20 cellular contexts compared by ENCODE assay signal in the genomic region with DNA sequence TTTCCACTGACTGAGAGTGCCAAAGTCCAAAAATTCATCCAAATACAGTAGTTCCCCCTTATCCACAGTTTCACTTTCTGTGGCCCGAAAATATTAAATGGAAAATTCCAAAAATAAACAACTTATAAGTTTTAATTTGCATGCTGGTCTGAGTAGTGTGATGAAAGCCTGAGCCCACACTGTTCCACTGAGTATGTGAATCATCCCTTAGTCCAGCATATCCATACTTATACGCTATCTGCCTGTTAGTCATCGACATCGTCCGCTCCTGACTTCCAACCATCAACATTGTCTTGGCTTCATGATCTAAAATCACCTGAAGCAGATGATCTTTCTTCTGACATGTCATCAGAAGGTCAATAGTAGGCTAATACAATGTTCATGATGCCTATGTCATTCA.
DNase-seq lines count a peak whose midpoint lies in the region; ATAC-seq, FAIRE-seq and TF ChIP-seq lines count a peak whose summit lies in the region.
"Had no signal": no experiment of that assay in that cellular context is flagged by ENCODE, and none has a peak within 500 bp of the region (broad histone marks: within the 10 kb centered on the region; RNA-seq: fewer than 3 reads in every experiment).

No MANE protein-coding gene starts in this region.

- H3K4me1 ChIP-seq in astrocyte (ENCODE audit: insufficient read depth, low read length) (peaks cover 4% of the 10 kb centered on the region), foreskin keratinocyte (no peaks in the 10 kb centered on the region), tibial artery (peaks cover 0 to 60% (median 9%) of the 10 kb centered on the region in 4 donors)
- H3K4me1 ChIP-seq: Peyer's patch, psoas muscle, uterus had no signal

- in situ Hi-C loops in KBM-7 (cut with MboI; ENCODE audit: low pct_unique_long_range_greater_than_20kb, low sequenced_read_pairs), result no loop called here

- H3K4me3 ChIP-seq in astrocyte (ENCODE audit: insufficient read depth, low read depth, low read length) (peak overlapping the region; percentile 5), tibial artery (peak overlapping the region; percentile 13 to 24)
- H3K4me3 ChIP-seq: psoas muscle, uterus had no signal

- no peaks in the 10 kb centered on the region for H4K20me1 ChIP-seq in astrocyte (ENCODE audit: insufficient read depth, low read length)

- peak overlapping the region; percentile 50 for H3K27ac Mint-ChIP-seq in astrocyte (ENCODE audit: unreplicated experiment)
- H3K27ac Mint-ChIP-seq: activated naive CD8-positive, alpha-beta T cell treated with anti-CD3 and anti-CD28 coated beads, Interleukin-2, amount 50 U/mL, for 24 hours; T-helper 2 cell treated with Interferon-gamma antibody and Interleukin-4, amounts not matched to agents 5 μg/mL and 100 μg/mL, for 36 hours had no signal

- no peak overlapping the region for H3K4me3 Mint-ChIP-seq in astrocyte (ENCODE audit: unreplicated experiment)
- H3K4me3 Mint-ChIP-seq: activated naive CD8-positive, alpha-beta T cell treated with anti-CD3 and anti-CD28 coated beads, Interleukin-2, amount 50 U/mL, for 24 hours; T-helper 2 cell treated with Interferon-gamma antibody and Interleukin-4, amounts not matched to agents 5 μg/mL and 100 μg/mL, for 36 hours had no signal

- H3K9me3 ChIP-seq in astrocyte (ENCODE audit: insufficient read depth, low read depth, low read length) (no peaks in the 10 kb centered on the region), tibial artery (no peaks in the 10 kb centered on the region)
- H3K9me3 ChIP-seq: Peyer's patch, psoas muscle, uterus had no signal

- peak overlapping the region; percentile 62 for H3K4me2 ChIP-seq in astrocyte (ENCODE audit: low read length)

- ATAC-seq in foreskin keratinocyte, result peak; percentile 43
- ATAC-seq: activated naive CD8-positive, alpha-beta T cell treated with anti-CD3 and anti-CD28 coated beads, Interleukin-2, amount 50 U/mL, for 24 hours had no signal

- H3K4me1 Mint-ChIP-seq in astrocyte (ENCODE audit: low read depth, unreplicated experiment), result no peaks in the 10 kb centered on the region
- H3K4me1 Mint-ChIP-seq: activated naive CD8-positive, alpha-beta T cell treated with anti-CD3 and anti-CD28 coated beads, Interleukin-2, amount 50 U/mL, for 24 hours had no signal

- H3K9ac ChIP-seq in astrocyte (ENCODE audit: low read length), result no peak overlapping the region

- FAIRE-seq in astrocyte (lab: Jason Lieb, UNC), result peak; percentile 93

- intact Hi-C loops in tibial artery (cut with DNase I; ENCODE audit: low total_unique reads), result no loop called here

- H3K9me3 Mint-ChIP-seq in astrocyte (ENCODE audit: unreplicated experiment), result no peaks in the 10 kb centered on the region
- H3K9me3 Mint-ChIP-seq: activated naive CD8-positive, alpha-beta T cell treated with anti-CD3 and anti-CD28 coated beads, Interleukin-2, amount 50 U/mL, for 24 hours; T-helper 2 cell treated with Interferon-gamma antibody and Interleukin-4, amounts not matched to agents 5 μg/mL and 100 μg/mL, for 36 hours had no signal

- H3K79me2 ChIP-seq in astrocyte (ENCODE audit: insufficient read depth, low read length), result no peaks in the 10 kb centered on the region

- TF ChIP-seq CTCF in astrocyte (IDR thresholded peaks at IDR 0.05; ENCODE audit: insufficient read depth, low read depth, low read length) (no peak), foreskin keratinocyte (conservative IDR thresholded peaks at IDR 0.05) (no peak), tibial artery (IDR thresholded peaks at IDR 0.05) (no peak)

- H3K27me3 Mint-ChIP-seq in astrocyte (ENCODE audit: low read depth, unreplicated experiment), result no peaks in the 10 kb centered on the region

- H3K27me3 ChIP-seq in astrocyte (ENCODE audit: insufficient read depth, low read length) (no peaks in the 10 kb centered on the region), foreskin keratinocyte (no peaks in the 10 kb centered on the region), tibial artery (no peaks in the 10 kb centered on the region)
- H3K27me3 ChIP-seq: Peyer's patch, uterus had no signal

- H3K36me3 ChIP-seq in astrocyte (ENCODE audit: insufficient read depth, low read length) (no peaks in the 10 kb centered on the region), tibial artery (no peaks in the 10 kb centered on the region)
- H3K36me3 ChIP-seq: Peyer's patch, uterus had no signal

- DNase-seq in H4 (ENCODE audit: low spot score) (peak; percentile 6), astrocyte (ENCODE audit: low read depth) (peak; percentile 59), foreskin keratinocyte (no peak), tibial artery (no peak), KBM-7 (no peak), putamen (ENCODE audit: low spot score) (no peak), SK-N-DZ (ENCODE audit: low spot score) (no peak)
- DNase-seq: activated CD4-positive, alpha-beta T cell treated with anti-CD3 and anti-CD28 coated beads for 4 hours; activated naive CD8-positive, alpha-beta T cell treated with anti-CD3 and anti-CD28 coated beads, Interleukin-2, amount 50 U/mL, for 24 hours; activated T-cell treated with anti-CD3 and anti-CD28 coated beads for 4 hours; COR-L47; effector CD8-positive, alpha-beta T cell; H7; NCI-H1930; NCI-H524; Peyer's patch; psoas muscle; stimulated activated CD4-positive, alpha-beta T cell treated with anti-CD3 and anti-CD28 coated beads, Interleukin-2, amount 100 ng/mL, for 48 hours; uterus had no signal

- H2AFZ ChIP-seq in astrocyte (ENCODE audit: low read depth, low read length), result no peak overlapping the region

- H3K27ac ChIP-seq in astrocyte (ENCODE audit: low read depth, low read length) (no peak overlapping the region), foreskin keratinocyte (no peak overlapping the region), tibial artery (peak overlapping the region; percentile 20 to 48)
- H3K27ac ChIP-seq: Peyer's patch, psoas muscle had no signal

- no peaks in the 10 kb centered on the region for H3K36me3 Mint-ChIP-seq in astrocyte (ENCODE audit: low read depth, unreplicated experiment)

Comparison
In these comparisons a context has a peak if more than half of its experiments do, and no peak if none do; other contexts are left out.
1. DNase-seq: peak in H4 (single experiment) and astrocyte (single experiment); none in foreskin keratinocyte (0 of 2), tibial artery (0 of 2), KBM-7 (single experiment), putamen (single experiment) and SK-N-DZ (single experiment).
2. H3K27ac ChIP-seq: peak in tibial artery (2 of 2); none in astrocyte (single experiment) and foreskin keratinocyte (single experiment).